9 cellular contexts compared by ENCODE assay signal in the genomic region with DNA sequence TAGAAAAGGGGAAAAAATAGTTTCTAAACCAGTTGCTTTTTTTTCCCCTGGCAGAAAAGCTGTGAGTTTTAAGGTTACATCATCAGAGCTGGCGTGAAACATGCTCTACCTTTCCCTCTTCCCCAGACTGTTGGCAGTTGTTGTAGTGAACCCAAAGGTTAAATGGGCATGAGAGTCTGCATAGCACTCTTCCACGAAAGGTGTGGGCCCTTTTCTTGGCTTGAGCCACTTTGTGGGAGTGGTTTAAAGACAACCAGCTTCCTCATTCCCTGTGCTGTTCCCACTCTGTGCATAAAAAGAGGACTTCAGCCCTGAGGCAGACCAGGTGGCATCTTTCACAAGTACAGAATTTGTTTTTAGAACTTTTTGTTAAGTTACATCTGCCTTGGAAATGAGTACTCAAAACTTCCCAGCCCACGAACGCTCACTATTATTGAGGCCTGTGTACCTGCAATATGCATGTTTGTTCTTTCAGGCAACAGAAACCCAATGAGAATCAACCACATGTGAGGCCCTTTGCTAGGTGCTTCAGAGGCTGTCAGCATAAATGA.
DNase-seq lines count a peak whose midpoint lies in the region; ATAC-seq and TF ChIP-seq lines count a peak whose summit lies in the region.
"Had no signal": no experiment of that assay in that cellular context is flagged by ENCODE, and none has a peak within 500 bp of the region (broad histone marks: within the 10 kb centered on the region; RNA-seq: fewer than 3 reads in every experiment).

No MANE protein-coding gene starts in this region.

- no peak for ATAC-seq in activated CD4-positive, alpha-beta T cell treated with anti-CD3 and anti-CD28 coated beads for 36 hours
- peak; percentile 74 for ATAC-seq in gastroesophageal sphincter
- no peak for ATAC-seq in GM21423 (IDR thresholded peaks at IDR 0.05; ENCODE audit: unreplicated experiment)
- no peak for ATAC-seq in HG02884 (IDR thresholded peaks at IDR 0.05; ENCODE audit: unreplicated experiment)

- TF ChIP-seq CTCF in Peyer's patch (IDR thresholded peaks at IDR 0.05) (no peak), gastroesophageal sphincter (IDR thresholded peaks at IDR 0.05) (no peak), stomach (IDR thresholded peaks at IDR 0.05) (no peak)

- H3K4me1 ChIP-seq in Peyer's patch (peaks cover 0 to 28% (median 2%) of the 10 kb centered on the region in 4 donors), gastroesophageal sphincter (peaks cover 0 to 46% (median 9%) of the 10 kb centered on the region in 3 donors), stomach (peaks cover 7 to 43% (median 26%) of the 10 kb centered on the region in 4 donors)

- peak overlapping the region in 3 of 4 donors; percentile 37 to 86 (median 52) for H3K27ac ChIP-seq in Peyer's patch
- H3K27ac ChIP-seq in gastroesophageal sphincter = peak overlapping the region in 3 of 4 donors; percentile 2 to 46 (median 39)
- H3K27ac ChIP-seq in stomach = peak overlapping the region in 4 of 5 donors; percentile 43 to 69 (median 52)

- H3K27me3 Mint-ChIP-seq in activated CD4-positive, alpha-beta T cell treated with anti-CD3 and anti-CD28 coated beads for 36 hours = no peaks in the 10 kb centered on the region

- H3K4me3 ChIP-seq in Peyer's patch (peak overlapping the region in 1 of 4 donors; percentile 9), gastroesophageal sphincter (no peak overlapping the region), stomach (no peak overlapping the region)

- TF ChIP-seq POLR2A in Peyer's patch (IDR thresholded peaks at IDR 0.05) (no peak), gastroesophageal sphincter (IDR thresholded peaks at IDR 0.05) (no peak), stomach (IDR thresholded peaks at IDR 0.05) (no peak)

- intact Hi-C loops in activated CD4-positive, alpha-beta T cell treated with anti-CD3 and anti-CD28 coated beads for 36 hours (cut with DNase I, micrococcal nuclease) = no loop called here
- intact Hi-C loops in stomach (cut with DNase I; ENCODE audit: low total_unique reads) = no loop called here

- POLR2A ChIA-PET in activated CD4-positive, alpha-beta T cell treated with anti-CD3 and anti-CD28 coated beads for 36 hours (lab: Charles Lee) = interaction anchor here (0.6 kb wide), 2 partner anchors 167 to 204 kb away, joined by 3 read pairs; no protein-coding TSS in a partner anchor

- H3K9me3 ChIP-seq in Peyer's patch (no peaks in the 10 kb centered on the region), gastroesophageal sphincter (no peaks in the 10 kb centered on the region), stomach (no peaks in the 10 kb centered on the region)

- no peaks in the 10 kb centered on the region for H3K27me3 ChIP-seq in Peyer's patch
- no peaks in the 10 kb centered on the region for H3K27me3 ChIP-seq in gastroesophageal sphincter
- H3K27me3 ChIP-seq in stomach = no peaks in the 10 kb centered on the region

- H3K4me1 Mint-ChIP-seq in activated CD4-positive, alpha-beta T cell treated with anti-CD3 and anti-CD28 coated beads for 36 hours = peaks cover 22% of the 10 kb centered on the region

- DNase-seq in activated CD4-positive, alpha-beta T cell treated with anti-CD3 and anti-CD28 coated beads for 36 hours = peak; percentile 15
- DNase-seq in activated CD4-positive, alpha-beta T cell treated with anti-CD3 and anti-CD28 coated beads, Interleukin-2, amount 50 U/mL, for 1 hour = no peak
- DNase-seq in Peyer's patch (peak in 2 of 3 donors; percentile 55 to 88), stomach (peak; percentile 68), OCI-M1 (lab: John Stamatoyannopoulos, UW) (no peak)
- DNase-seq: amniotic stem cell had no signal

- peaks cover 10% of the 10 kb centered on the region for H3K36me3 Mint-ChIP-seq in activated CD4-positive, alpha-beta T cell treated with anti-CD3 and anti-CD28 coated beads for 36 hours (ENCODE audit: low read depth)

- no peak overlapping the region for H3K4me3 Mint-ChIP-seq in activated CD4-positive, alpha-beta T cell treated with anti-CD3 and anti-CD28 coated beads for 36 hours

- 50 to 59% methylated on average over 4 of the region's 4 CpGs for WGBS in gastroesophageal sphincter (ENCODE audit: low coverage in 1 of 2), 2 donors
- 35 to 45% (median 38%) methylated on average over 4 of the region's 4 CpGs for WGBS in stomach, 5 donors

- H3K27ac Mint-ChIP-seq in activated CD4-positive, alpha-beta T cell treated with anti-CD3 and anti-CD28 coated beads for 36 hours = peak overlapping the region; percentile 47

- no peak for TF ChIP-seq EP300 in gastroesophageal sphincter (IDR thresholded peaks at IDR 0.05)
- TF ChIP-seq EP300 in stomach (IDR thresholded peaks at IDR 0.05) = no peak

- H3K36me3 ChIP-seq in Peyer's patch (peaks cover 0 to 5% (median 0%) of the 10 kb centered on the region in 3 donors), gastroesophageal sphincter (peaks cover 0 to 5% of the 10 kb centered on the region in 2 donors), stomach (no peaks in the 10 kb centered on the region)

- CTCF ChIA-PET in activated CD4-positive, alpha-beta T cell treated with anti-CD3 and anti-CD28 coated beads for 36 hours (lab: Charles Lee) = interaction anchor here (1.2 kb wide), 1 partner anchor 430 kb away, joined by 3 read pairs; no protein-coding TSS in a partner anchor

- H3K9me3 Mint-ChIP-seq in activated CD4-positive, alpha-beta T cell treated with anti-CD3 and anti-CD28 coated beads for 36 hours (ENCODE audit: low read depth) = no peaks in the 10 kb centered on the region

Comparison
In these comparisons a context has a peak if more than half of its experiments do, and no peak if none do; other contexts are left out.
1. DNase-seq: peak in activated CD4-positive, alpha-beta T cell treated with anti-CD3 and anti-CD28 coated beads for 36 hours (single experiment), Peyer's patch (2 of 3) and stomach (single experiment); none in activated CD4-positive, alpha-beta T cell treated with anti-CD3 and anti-CD28 coated beads, Interleukin-2, amount 50 U/mL, for 1 hour (single experiment) and OCI-M1 (single experiment).
2. Peak in every context shown above with its lines, with median percentiles within 50 percentile points of each other: H3K27ac ChIP-seq.